11 cellular contexts compared by ENCODE assay signal in genomic region chr11:74138021-74138420, GRCh38. TPM values are rescaled to one million over a fixed set of nuclear protein-coding genes. Genes with fewer than 3 reads are reported as not detected.
A peak's percentile ranks its signal among the peaks of the same experiment; 100 is the strongest.
DNase-seq lines count a peak whose midpoint lies in the region; ATAC-seq and TF ChIP-seq lines count a peak whose summit lies in the region.
"Had no signal": no experiment of that assay in that cellular context is flagged by ENCODE, and none has a peak within 500 bp of the region (broad histone marks: within the 10 kb centered on the region; RNA-seq: fewer than 3 reads in every experiment).

No MANE protein-coding gene starts in this region.

- intact Hi-C loops in HCT116 (cut with micrococcal nuclease) = no loop called here
- intact Hi-C loops in adrenal gland (cut with DNase I) = no loop called here
- intact Hi-C loops in left ventricle myocardium inferior (cut with micrococcal nuclease) = no loop called here

- no peak overlapping the region for H2AFZ ChIP-seq in HCT116 (ENCODE audit: low read depth, low read length, poor library complexity, severe bottlenecking)

- H3K27ac ChIP-seq in HCT116 (ENCODE audit: low read depth, low read length) = peak overlapping the region; percentile 94
- peak overlapping the region in 4 of 5 donors; percentile 58 to 79 (median 68) for H3K27ac ChIP-seq in adrenal gland
- H3K27ac ChIP-seq in left ventricle myocardium inferior (replicated peaks) = peak overlapping the region; percentile 70

- 0 out of 2 replicates have a peak, but pooled peaks cover 4% of the 10 kb centered on the region for H3K79me2 ChIP-seq in HCT116 (ENCODE audit: insufficient read depth, low read length)

- H3K9me3 ChIP-seq in HCT116 (ENCODE audit: control insufficient read depth in 1 of 2, insufficient read depth in 1 of 2, low read depth in 1 of 2, low read length in 2 of 2) = no peaks in the 10 kb centered on the region
- H3K9me3 ChIP-seq in adrenal gland (replicated peaks in 1 of 3) = no peaks in the 10 kb centered on the region
- H3K9me3 ChIP-seq in left ventricle myocardium inferior (replicated peaks) = no peaks in the 10 kb centered on the region
- no peaks in the 10 kb centered on the region for H3K9me3 ChIP-seq in skeletal muscle satellite cell (replicated peaks; ENCODE audit: low read length)

- RAD21 ChIA-PET in HCT116 (lab: Charles Lee; ENCODE audit: low non-redundant PET in 1 of 2, low total read pairs in 2 of 2, uncharacterized antibody in 2 of 2, unreplicated experiment in 2 of 2) = no interaction called here

- no peak for TF ChIP-seq RAD21 in HCT116 (IDR thresholded peaks at IDR 0.05; ENCODE audit: low read depth)

- H3K27me3 ChIP-seq in HCT116 (ENCODE audit: insufficient read depth, low read length) = no peaks in the 10 kb centered on the region
- no peaks in the 10 kb centered on the region for H3K27me3 ChIP-seq in adrenal gland
- H3K27me3 ChIP-seq in left ventricle myocardium inferior (ENCODE audit: low read depth) = no peaks in the 10 kb centered on the region
- H3K27me3 ChIP-seq in skeletal muscle satellite cell (ENCODE audit: control insufficient read depth, insufficient read depth, low read length) = no peaks in the 10 kb centered on the region

- peaks cover 77 to 87% of the 10 kb centered on the region in 2 experiments for H3K4me1 ChIP-seq in HCT116 (ENCODE audit: control insufficient read depth in 1 of 2, insufficient read depth in 2 of 2, low read length in 2 of 2)
- peaks cover 7 to 32% of the 10 kb centered on the region in 2 donors for H3K4me1 ChIP-seq in adrenal gland (replicated peaks in 1 of 2)
- H3K4me1 ChIP-seq in left ventricle myocardium inferior = peaks cover 29% of the 10 kb centered on the region
- H3K4me1 ChIP-seq in skeletal muscle satellite cell (ENCODE audit: control insufficient read depth, insufficient read depth, low read length) = peaks cover 59% of the 10 kb centered on the region

- DNase-seq in HCT116 (ENCODE audit: low read depth, low spot score) = no peak
- DNase-seq in adrenal gland = no peak
- DNase-seq in left ventricle myocardium inferior = no peak
- no peak for DNase-seq in mesenteric fat pad (ENCODE audit: low spot score)
- DNase-seq in NCI-H2107 (lab: John Stamatoyannopoulos, UW) = no peak
- DNase-seq in activated effector memory CD4-positive, alpha-beta T cell treated with anti-CD3 and anti-CD28 coated beads, Interleukin-2, amount 50 U/mL, for 16 hours = no peak
- DNase-seq: activated CD8-positive, alpha-beta T cell treated with anti-CD3 and anti-CD28 coated beads for 36 hours; DND-41; Karpas-422 had no signal

- TSS peak; percentile 44 for BruUV-seq in HCT116 (replicated peaks; lab: Mats Ljungman, UMichigan)

- POLR2A ChIA-PET in HCT116 (lab: Charles Lee) = interaction anchor here (0.8 kb wide), 1 partner anchor 9 kb away, joined by 3 read pairs; no protein-coding TSS in a partner anchor

- ATAC-seq in HCT116 (0 out of 2 replicates have a peak, but pooled peaks have one; percentile 2), HG03460 (IDR thresholded peaks at IDR 0.05; ENCODE audit: unreplicated experiment) (no peak)
- ATAC-seq: activated CD8-positive, alpha-beta T cell treated with anti-CD3 and anti-CD28 coated beads for 36 hours had no signal

- peak overlapping the region; percentile 63 for H3K4me2 ChIP-seq in HCT116 (ENCODE audit: low read length)
- peak overlapping the region; percentile 69 for H3K4me2 ChIP-seq in skeletal muscle satellite cell (ENCODE audit: low read length)

- WGBS in adrenal gland, 4 donors = 59 to 69% (median 64%) methylated on average over 2 of the region's 2 CpGs

- H3K9ac ChIP-seq in HCT116 (ENCODE audit: low read length) (peak overlapping the region; percentile 51), skeletal muscle satellite cell (ENCODE audit: low read depth, low read length) (peak overlapping the region; percentile 77)

- TF ChIP-seq POLR2A in HCT116 (IDR thresholded peaks at IDR 0.05; ENCODE audit: borderline replicate concordance, extremely low read depth, insufficient read depth, insufficient read length) (no peak), adrenal gland (IDR thresholded peaks at IDR 0.05) (no peak)

- no peak for TF ChIP-seq CTCF in HCT116 (IDR thresholded peaks at IDR 0.05 in 2 of 3, conservative IDR thresholded peaks at IDR 0.05 in 1 of 3; ENCODE audit: borderline replicate concordance in 1 of 3, insufficient read depth in 1 of 3, low read depth in 2 of 3, low read length in 2 of 3)
- TF ChIP-seq CTCF in adrenal gland (IDR thresholded peaks at IDR 0.05) = no peak
- no peak for TF ChIP-seq CTCF in left ventricle myocardium inferior (IDR thresholded peaks at IDR 0.05; ENCODE audit: borderline replicate concordance)

- CTCF ChIA-PET in HCT116 (lab: Charles Lee) = no interaction called here

- H3K36me3 ChIP-seq in HCT116 (ENCODE audit: control insufficient read depth in 1 of 2, insufficient read depth in 2 of 2, low read length in 2 of 2) (0 out of 4 replicates have a peak, but pooled peaks cover 0 to 6% of the 10 kb centered on the region in 2 experiments), adrenal gland (replicated peaks in 1 of 2) (peaks cover 0 to 1% of the 10 kb centered on the region in 2 donors), left ventricle myocardium inferior (peaks cover 26% of the 10 kb centered on the region), skeletal muscle satellite cell (ENCODE audit: insufficient read depth, low read length) (peaks cover 13% of the 10 kb centered on the region)

- no peaks in the 10 kb centered on the region for H3K9me2 ChIP-seq in HCT116 (ENCODE audit: insufficient read depth)

- H4K20me1 ChIP-seq in HCT116 (ENCODE audit: insufficient read depth) = no peaks in the 10 kb centered on the region

- peak overlapping the region in 1 of 2 experiments; percentile 19; a peak in 2 of 4 replicates for H3K4me3 ChIP-seq in HCT116 (replicated peaks in 1 of 2; ENCODE audit: low read depth in 1 of 2, low read length in 2 of 2)
- no peak overlapping the region for H3K4me3 ChIP-seq in adrenal gland
- no peak overlapping the region for H3K4me3 ChIP-seq in left ventricle myocardium inferior
- H3K4me3 ChIP-seq in skeletal muscle satellite cell (ENCODE audit: low read length) = no peak overlapping the region

TF ChIP-seq in HCT116, 20 proteins besides CTCF, POLR2A, EP300 and RAD21:
- no peak for TF ChIP-seq CEBPB (IDR thresholded peaks at IDR 0.05; ENCODE audit: low read depth)
- no peak for TF ChIP-seq FOSL1 (IDR thresholded peaks at IDR 0.05; ENCODE audit: low read depth)
- TF ChIP-seq ZFX (IDR thresholded peaks at IDR 0.05) = no peak

RNA-seq across cellular contexts. Expression of gene C2CD3, which starts 32.8 kb away (rescaled TPM):
- 30.6 TPM for total RNA-seq in HCT116 (2021; ENCODE audit: unreplicated experiment)
- polyA plus RNA-seq in HCT116 (2012) = 14.8 and 16.4 TPM in 2 replicates
- total RNA-seq in adrenal gland = 10 to 100 TPM; 20.6 to 42.8 (median 28.4) TPM
- 10 to 100 TPM; 14.5 to 23.7 (median 21.7) TPM for polyA plus RNA-seq in adrenal gland
- total RNA-seq in left ventricle myocardium inferior = 13.8 TPM
- 10.9 and 12.2 TPM in 2 replicates for total RNA-seq in skeletal muscle satellite cell (2012; rRNA removed)
- total RNA-seq in mesenteric fat pad = 18.0 TPM

RNA-seq across cellular contexts. Expression of gene PPME1, which starts 33.1 kb away (rescaled TPM):
- total RNA-seq in HCT116 (2021; ENCODE audit: unreplicated experiment) (68.3 TPM), adrenal gland (10 to 100 TPM; 31.4 to 71.6 (median 49.1) TPM), left ventricle myocardium inferior (29.7 TPM), mesenteric fat pad (35.4 TPM)
- polyA plus RNA-seq in HCT116 (2012) = 56.9 and 72.0 TPM in 2 replicates
- polyA plus RNA-seq in adrenal gland = 10 to 100 TPM; 47.8 to 61.7 (median 48.7) TPM
- 23.3 and 58.5 TPM in 2 replicates for total RNA-seq in skeletal muscle satellite cell (2012; rRNA removed)
